ENCODE assay signal across 17 cellular contexts in the genomic region with DNA sequence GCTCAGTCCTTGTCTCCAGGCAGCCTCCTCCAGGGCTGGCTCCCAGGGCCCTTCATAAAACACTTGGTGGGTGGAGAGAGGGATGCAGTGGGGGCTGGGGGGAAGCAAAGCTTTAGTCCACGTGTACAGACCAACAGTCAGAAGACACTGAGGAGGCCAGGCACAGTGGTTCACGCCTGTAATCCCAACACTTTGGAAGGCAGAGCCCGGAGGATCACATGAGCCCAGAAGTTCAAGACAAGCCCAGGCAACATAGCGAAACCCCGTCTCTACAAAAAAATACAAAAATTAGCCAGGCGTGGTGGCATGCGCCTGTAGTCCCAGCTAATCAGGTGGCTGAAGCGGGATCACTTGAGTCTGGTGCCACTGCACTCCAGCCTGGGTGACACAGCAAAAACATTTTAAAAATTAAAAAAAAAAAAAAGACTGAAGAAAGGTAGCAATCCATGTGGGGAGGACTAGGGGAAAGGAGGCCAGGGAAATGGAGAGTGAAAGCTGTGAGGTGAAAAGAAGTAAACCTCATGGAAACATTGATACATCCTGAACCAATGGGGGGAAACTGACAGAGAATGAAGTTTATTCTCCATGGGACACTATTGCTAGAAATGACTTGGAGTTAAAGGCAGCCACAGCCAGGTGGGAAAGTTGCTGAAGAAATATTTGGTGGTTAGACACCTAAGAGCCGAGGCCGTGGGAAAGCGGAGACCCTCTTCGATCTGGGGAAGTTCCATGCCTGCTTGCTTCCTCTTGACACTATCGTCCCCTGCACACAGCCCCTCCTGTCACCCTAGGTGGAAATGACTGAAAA. TPM values are rescaled to one million over a fixed set of nuclear protein-coding genes. Genes with fewer than 3 reads are reported as not detected.
DNase-seq lines count a peak whose midpoint lies in the region; ATAC-seq, FAIRE-seq and TF ChIP-seq lines count a peak whose summit lies in the region.
"Had no signal": no experiment of that assay in that cellular context is flagged by ENCODE, and none has a peak within 500 bp of the region (broad histone marks: within the 10 kb centered on the region; RNA-seq: fewer than 3 reads in every experiment).

No MANE protein-coding gene starts in this region.

- FAIRE-seq in K562 (lab: Jason Lieb, UNC) = no peak

- peaks cover 61 to 74% of the 10 kb centered on the region in 2 donors for H3K4me1 Mint-ChIP-seq in natural killer cell treated with Interleukin-12 subunit alpha and Interleukin-12 subunit beta and Interleukin-15 and Interleukin-18, amount 100 ng/mL, for 72 hours (ENCODE audit: low read depth in 2 of 2)
- peaks cover 70 to 73% of the 10 kb centered on the region in 2 donors for H3K4me1 Mint-ChIP-seq in natural killer cell

- peak overlapping the region; percentile 26 for H3K4me3 Mint-ChIP-seq in natural killer cell treated with Interleukin-12 subunit alpha and Interleukin-12 subunit beta and Interleukin-15 and Interleukin-18, amount 100 ng/mL, for 72 hours
- H3K4me3 Mint-ChIP-seq in natural killer cell = no peak overlapping the region

- no peaks in the 10 kb centered on the region for H3K9me1 ChIP-seq in K562 (ENCODE audit: control insufficient read depth, insufficient read depth, low read length)

- in situ Hi-C loops in K562 (cut with MboI) = loop anchor here (5.0 to 10.0 kb wide), 4 partner anchors 33 to 438 kb away; partner anchors contain the start of gene PIM1
- in situ Hi-C loops in gastrocnemius medialis (cut with MboI; ENCODE audit: low sequenced_read_pairs in 4 of 4) = loop anchor here in 2 of 4 donors (10.0 to 25.0 kb wide), 2 partner anchors 181 to 318 kb away; partner anchors contain the start of gene C6orf89 (in 2 of the 2)

- no peaks in the 10 kb centered on the region for H3K36me3 Mint-ChIP-seq in natural killer cell treated with Interleukin-12 subunit alpha and Interleukin-12 subunit beta and Interleukin-15 and Interleukin-18, amount 100 ng/mL, for 72 hours
- H3K36me3 Mint-ChIP-seq in natural killer cell = no peaks in the 10 kb centered on the region
- H3K36me3 Mint-ChIP-seq: naive B cell had no signal

- no peak for DNase-seq in natural killer cell treated with Interleukin-12 subunit alpha and Interleukin-12 subunit beta and Interleukin-15 and Interleukin-18, amount 100 ng/mL, for 72 hours (ENCODE audit: low spot score)
- DNase-seq in natural killer cell (no peak), NCI-H2171 (lab: John Stamatoyannopoulos, UW) (peak; percentile 52), K562 (ENCODE audit: extremely low read depth in 1 of 4, low spot score in 3 of 4) (peak; percentile 53 to 66 (median 56)), PC-3 (no peak), gastrocnemius medialis (no peak), GM10266 (ENCODE audit: extremely low spot score) (no peak)
- DNase-seq: aorta; C1 segment of cervical spinal cord; cortex of kidney; esophagus squamous epithelium; GF-D8; hippocampal formation; left ventricle myocardium inferior; naive B cell; Right ventricle myocardium superior; stimulated activated CD4-positive, alpha-beta T cell treated with anti-CD3 and anti-CD28 coated beads, Interleukin-1b, Interleukin-23, amount 100 ng/mL, for 48 hours had no signal

- H3K79me2 ChIP-seq in K562 (ENCODE audit: control insufficient read depth, insufficient read depth, low read length) (peaks cover 7% of the 10 kb centered on the region; the same call in 1 of the 3 replicates), PC-3 (ENCODE audit: low read length) (no peaks in the 10 kb centered on the region)

- H3K27ac ChIP-seq in K562 (ENCODE audit: extremely low read depth, low read depth, low read length) = peak overlapping the region; percentile 83
- H3K27ac ChIP-seq in PC-3 (ENCODE audit: low read length) = no peak overlapping the region
- H3K27ac ChIP-seq in gastrocnemius medialis = no peak overlapping the region
- H3K27ac ChIP-seq: left ventricle myocardium inferior had no signal

- H3K27me3 Mint-ChIP-seq in natural killer cell treated with Interleukin-12 subunit alpha and Interleukin-12 subunit beta and Interleukin-15 and Interleukin-18, amount 100 ng/mL, for 72 hours = no peaks in the 10 kb centered on the region
- no peaks in the 10 kb centered on the region for H3K27me3 Mint-ChIP-seq in natural killer cell (ENCODE audit: low read depth in 2 of 2)

- H3K9me2 ChIP-seq in PC-3 (replicated peaks; ENCODE audit: low read length) = no peaks in the 10 kb centered on the region

- H3K4me2 ChIP-seq in K562 (ENCODE audit: insufficient read depth, low read length) = peak overlapping the region; percentile 59
- no peak overlapping the region for H3K4me2 ChIP-seq in PC-3 (ENCODE audit: low read length)

- H3K4me3 ChIP-seq in K562 (no peak overlapping the region), PC-3 (ENCODE audit: low read length) (no peak overlapping the region), gastrocnemius medialis (no peak overlapping the region)
- H3K4me3 ChIP-seq: esophagus squamous epithelium, left ventricle myocardium inferior had no signal

- intact Hi-C loops in natural killer cell (cut with micrococcal nuclease) = no loop called here
- intact Hi-C loops in K562 (cut with micrococcal nuclease) = no loop called here
- intact Hi-C loops in PC-3 (cut with micrococcal nuclease) = loop anchor here (10.0 kb wide), 1 partner anchor 321 kb away; the partner anchor contains the start of gene C6orf89
- intact Hi-C loops in gastrocnemius medialis (cut with DNase I; ENCODE audit: low total_unique reads) = no loop called here

- H3K9me3 ChIP-seq in K562 (replicated peaks; ENCODE audit: control insufficient read depth, insufficient read depth, low read depth, low read length) (no peaks in the 10 kb centered on the region), PC-3 (ENCODE audit: low read length) (no peaks in the 10 kb centered on the region), gastrocnemius medialis (no peaks in the 10 kb centered on the region)
- H3K9me3 ChIP-seq: esophagus squamous epithelium, left ventricle myocardium inferior had no signal

- WGBS in K562 (ENCODE audit: insufficient coverage, low coverage, missing lambda C conversion rate) = 18% methylated on average over 13 of the region's 13 CpGs

- CTCF ChIA-PET in K562 (lab: Yijun Ruan, JAX; ENCODE audit: low intra/inter-chr PET ratio) = interaction anchor here (0.6 to 9.0 kb wide), 3 partner anchors 117 to 353 kb away, joined by 3 to 204 read pairs (median 7); no protein-coding TSS in a partner anchor
- CTCF ChIA-PET in PC-3 (lab: Charles Lee) = interaction anchor here (0.6 kb wide), 1 partner anchor 292 kb away, joined by 7 read pairs; no protein-coding TSS in a partner anchor

- peaks cover 2% of the 10 kb centered on the region for H3K9me3 Mint-ChIP-seq in natural killer cell treated with Interleukin-12 subunit alpha and Interleukin-12 subunit beta and Interleukin-15 and Interleukin-18, amount 100 ng/mL, for 72 hours
- H3K9me3 Mint-ChIP-seq in natural killer cell = no peaks in the 10 kb centered on the region
- H3K9me3 Mint-ChIP-seq: naive B cell had no signal

- H3K27me3 ChIP-seq in K562 (ENCODE audit: control insufficient read depth in 2 of 2, insufficient read depth in 2 of 2, low read length in 2 of 2) (no peaks in the 10 kb centered on the region), PC-3 (ENCODE audit: low read length) (no peaks in the 10 kb centered on the region), gastrocnemius medialis (no peaks in the 10 kb centered on the region)

- no peak for TF ChIP-seq RAD21 in K562 (CRISPR knock-in tag; conservative IDR thresholded peaks at IDR 0.05 in 1 of 2, IDR thresholded peaks at IDR 0.05 in 1 of 2)

- TF ChIP-seq POLR2A in K562 (conservative IDR thresholded peaks at IDR 0.05) (peak; percentile 30), gastrocnemius medialis (IDR thresholded peaks at IDR 0.05) (no peak)

- H3F3A ChIP-seq in PC-3 (ENCODE audit: low read length, unreplicated experiment) = no peaks in the 10 kb centered on the region

- peak in 1 of 2 donors; percentile 15 for ATAC-seq in natural killer cell treated with Interleukin-12 subunit alpha and Interleukin-12 subunit beta and Interleukin-15 and Interleukin-18, amount 100 ng/mL, for 72 hours
- ATAC-seq in natural killer cell (no peak), K562 (peak; percentile 50), PC-3 (no peak), gastrocnemius medialis (no peak)

- H3K36me3 ChIP-seq in K562 (ENCODE audit: control insufficient read depth, insufficient read depth, low read length) (no peaks in the 10 kb centered on the region; the same call in 2 of the 3 replicates), PC-3 (ENCODE audit: low read depth, low read length) (no peaks in the 10 kb centered on the region), gastrocnemius medialis (no peaks in the 10 kb centered on the region)
- H3K36me3 ChIP-seq: esophagus squamous epithelium, left ventricle myocardium inferior had no signal

- TF ChIP-seq EP300 in K562 (IDR thresholded peaks at IDR 0.05; ENCODE audit: low read length) = no peak

- H3K4me1 ChIP-seq in K562 (replicated peaks in 1 of 2; ENCODE audit: control insufficient read depth in 2 of 2, insufficient read depth in 2 of 2, low read length in 2 of 2) (peaks cover 70 to 83% of the 10 kb centered on the region in 2 experiments), PC-3 (ENCODE audit: insufficient read depth, low read length) (peaks cover 10% of the 10 kb centered on the region; the same call in 1 of the 2 replicates), gastrocnemius medialis (peaks cover 0 to 5% of the 10 kb centered on the region in 2 donors)
- H3K4me1 ChIP-seq: left ventricle myocardium inferior had no signal

- POLR2A ChIA-PET in K562 (lab: Yijun Ruan, JAX) = interaction anchor here (0.6 to 7.3 kb wide), 8 partner anchors 12 to 219 kb away, joined by 3 to 67 read pairs (median 3); partner anchors contain the start of gene MTCH1
- POLR2A ChIA-PET in PC-3 (lab: Charles Lee; ENCODE audit: unreplicated experiment) = no interaction called here

- H2AFZ ChIP-seq in K562 (ENCODE audit: low read depth, low read length) (peak overlapping the region; percentile 88), PC-3 (ENCODE audit: low read length) (no peak overlapping the region)

- H4K20me1 ChIP-seq in K562 (replicated peaks; ENCODE audit: control insufficient read depth, insufficient read depth, low read length) (no peaks in the 10 kb centered on the region), PC-3 (ENCODE audit: low read length) (no peaks in the 10 kb centered on the region)

- peak overlapping the region; percentile 65 to 84 for H3K9ac ChIP-seq in K562 (ENCODE audit: insufficient read depth in 1 of 2, low read depth in 2 of 2, low read length in 2 of 2)
- H3K9ac ChIP-seq in PC-3 (ENCODE audit: low read length) = no peak overlapping the region

- TF ChIP-seq CTCF in natural killer cell (IDR thresholded peaks at IDR 0.05) (no peak), K562 (IDR thresholded peaks at IDR 0.05 in 2 of 3, conservative IDR thresholded peaks at IDR 0.05 in 1 of 3; ENCODE audit: insufficient read depth in 2 of 3, low read depth in 1 of 3, low read length in 3 of 3) (no peak), PC-3 (conservative IDR thresholded peaks at IDR 0.05; ENCODE audit: low read depth, low read length) (no peak), gastrocnemius medialis (IDR thresholded peaks at IDR 0.05 in 4 of 5, conservative IDR thresholded peaks at IDR 0.05 in 1 of 5) (no peak), GM10266 (IDR thresholded peaks at IDR 0.05; ENCODE audit: control insufficient read depth, insufficient read depth, low read depth, missing control alignments) (no peak)

- BruUV-seq in K562 (replicated peaks; lab: Mats Ljungman, UMichigan) (no TSS peak), PC-3 (replicated peaks; lab: Mats Ljungman, UMichigan) (no TSS peak)

- peak overlapping the region; percentile 88 to 89 for H3K27ac Mint-ChIP-seq in natural killer cell treated with Interleukin-12 subunit alpha and Interleukin-12 subunit beta and Interleukin-15 and Interleukin-18, amount 100 ng/mL, for 72 hours
- H3K27ac Mint-ChIP-seq in natural killer cell = peak overlapping the region in 1 of 2 donors; percentile 66

RNA-seq across cellular contexts. Expression of gene PIM1, which starts 35.4 kb away (rescaled TPM):
- total RNA-seq in natural killer cell treated with Interleukin-12 subunit alpha and Interleukin-12 subunit beta and Interleukin-15 and Interleukin-18, amount 100 ng/mL, for 72 hours = 100 to 1,000 TPM; 511 to 723 TPM
- 100 to 1,000 TPM; 188 to 242 (median 215) TPM for total RNA-seq in natural killer cell
- 217 and 312 TPM in 2 replicates for total RNA-seq in K562 (2011; cell fraction: chromatin; rRNA removed; ENCODE audit: low replicate concordance)
- 221 and 239 TPM in 2 replicates for total RNA-seq in K562 (2011; cell fraction: nucleolus; rRNA removed)
- total RNA-seq in K562 (2011; cell fraction: nucleoplasm; rRNA removed) = 299 and 384 TPM in 2 replicates
- total RNA-seq in K562 (2014; rRNA removed) = 169 and 190 TPM in 2 replicates
- 175 and 193 TPM in 2 replicates for total RNA-seq in K562 (2014; rRNA removed; fragmentation: Illumina TruSeq; extraction: Trizol)
- 211 and 212 TPM in 2 replicates for total RNA-seq in K562 (2015; rRNA removed; fragmentation: Illumina TruSeq; extraction: Trizol)
- total RNA-seq in K562 (2021) = 358 and 364 TPM in 2 replicates
- 296 and 429 TPM in 2 replicates for polyA plus RNA-seq in K562 (2011; rRNA removed)
- 314 and 336 TPM in 2 replicates for polyA plus RNA-seq in K562 (2011; cell fraction: cytosol; rRNA removed)
- 653 and 742 TPM in 2 replicates for polyA plus RNA-seq in K562 (2011; cell fraction: nucleus; rRNA removed)
- 412 and 745 TPM in 2 replicates for polyA plus RNA-seq in K562 (2012)
- 574 and 789 TPM in 2 replicates for polyA plus RNA-seq in K562 (2014; fragmentation: Illumina TruSeq; extraction: Trizol)
- polyA plus RNA-seq in K562 (2014; fragmentation: Nextera tagmentation; extraction: Ambion mirVana) = 10 to 100 TPM; 19.0 to 62.4 TPM
- 235 and 249 TPM in 2 replicates for polyA plus RNA-seq in K562 (2014; rRNA removed)
- 158 and 187 TPM in 2 replicates for polyA minus RNA-seq in K562 (2011; rRNA and poly(A)+ RNA removed)
- 162 and 207 TPM in 2 replicates for polyA minus RNA-seq in K562 (2011; cell fraction: cytosol; rRNA and poly(A)+ RNA removed)
- 177 and 202 TPM in 2 replicates for polyA minus RNA-seq in K562 (2011; cell fraction: nucleus; rRNA and poly(A)+ RNA removed)
- 74.1 and 93.3 TPM in 2 replicates for total RNA-seq in PC-3 (2014; rRNA removed)
- 10 to 100 TPM in 2 of 4 donors, 1 to 10 TPM in 2; 5.0 to 23.0 (median 13.0) TPM for total RNA-seq in gastrocnemius medialis

RNA-seq across cellular contexts. Expression of gene TBC1D22B, which starts 52.2 kb away (rescaled TPM):
- 10 to 100 TPM; 27.3 to 37.8 TPM for total RNA-seq in natural killer cell treated with Interleukin-12 subunit alpha and Interleukin-12 subunit beta and Interleukin-15 and Interleukin-18, amount 100 ng/mL, for 72 hours
- total RNA-seq in natural killer cell (10 to 100 TPM in 2 of 3 donors, 1 to 10 TPM in 1; 8.0 to 12.1 (median 12.0) TPM), K562 (2014; rRNA removed) (10.9 and 13.0 TPM in 2 replicates), K562 (2014; rRNA removed; fragmentation: Illumina TruSeq; extraction: Trizol) (13.5 and 13.9 TPM in 2 replicates), K562 (2015; rRNA removed; fragmentation: Illumina TruSeq; extraction: Trizol) (12.3 and 13.1 TPM in 2 replicates), K562 (2021) (16.1 and 17.2 TPM in 2 replicates), PC-3 (2014; rRNA removed) (9.1 and 9.6 TPM in 2 replicates), gastrocnemius medialis (10 to 100 TPM in 1 of 4 donors, 1 to 10 TPM in 3; 6.3 to 12.3 (median 7.7) TPM)
- total RNA-seq in K562 (2011; cell fraction: chromatin; rRNA removed; ENCODE audit: low replicate concordance) = 32.9 and 35.9 TPM in 2 replicates
- total RNA-seq in K562 (2011; cell fraction: nucleolus; rRNA removed) = 16.1 and 18.0 TPM in 2 replicates
- 22.4 and 25.4 TPM in 2 replicates for total RNA-seq in K562 (2011; cell fraction: nucleoplasm; rRNA removed)
- polyA plus RNA-seq in K562 (2011; rRNA removed) (14.0 and 15.3 TPM in 2 replicates), K562 (2014; fragmentation: Illumina TruSeq; extraction: Trizol) (21.7 and 24.2 TPM in 2 replicates), K562 (2014; fragmentation: Nextera tagmentation; extraction: Ambion mirVana) (1 to 10 TPM; 4.8 to 6.4 TPM), K562 (2014; rRNA removed) (14.0 and 14.5 TPM in 2 replicates)
- 11.5 and 14.7 TPM in 2 replicates for polyA plus RNA-seq in K562 (2011; cell fraction: cytosol; rRNA removed)
- polyA plus RNA-seq in K562 (2011; cell fraction: nucleus; rRNA removed) = 22.4 and 24.0 TPM in 2 replicates
- polyA plus RNA-seq in K562 (2012) = 12.9 and 19.1 TPM in 2 replicates
- polyA minus RNA-seq in K562 (2011; rRNA and poly(A)+ RNA removed) = 10.0 and 11.0 TPM in 2 replicates
- polyA minus RNA-seq in K562 (2011; cell fraction: cytosol; rRNA and poly(A)+ RNA removed) = 6.8 and 8.6 TPM in 2 replicates
- 11.8 and 14.1 TPM in 2 replicates for polyA minus RNA-seq in K562 (2011; cell fraction: nucleus; rRNA and poly(A)+ RNA removed)

RNA-seq across cellular contexts. Expression of gene TMEM217, which starts 52.6 kb away (rescaled TPM):
- total RNA-seq in natural killer cell treated with Interleukin-12 subunit alpha and Interleukin-12 subunit beta and Interleukin-15 and Interleukin-18, amount 100 ng/mL, for 72 hours = 10 to 100 TPM; 23.5 to 23.7 TPM
- 1 to 10 TPM in 1 of 3 donors, under 1 TPM in 2; 0.75 to 2.1 (median 0.75) TPM for total RNA-seq in natural killer cell
- total RNA-seq in K562 (2011; cell fraction: chromatin; rRNA removed; ENCODE audit: low replicate concordance) = 9.2 and 9.3 TPM in 2 replicates
- total RNA-seq in K562 (2011; cell fraction: nucleolus; rRNA removed) = 6.8 and 8.0 TPM in 2 replicates
- total RNA-seq in K562 (2011; cell fraction: nucleoplasm; rRNA removed) = 6.2 and 9.8 TPM in 2 replicates
- total RNA-seq in K562 (2014; rRNA removed) = 1.3 and 1.5 TPM in 2 replicates
- 1.6 and 2.4 TPM in 2 replicates for total RNA-seq in K562 (2014; rRNA removed; fragmentation: Illumina TruSeq; extraction: Trizol)
- 3.3 and 4.0 TPM in 2 replicates for total RNA-seq in K562 (2015; rRNA removed; fragmentation: Illumina TruSeq; extraction: Trizol)
- 1.9 and 2.0 TPM in 2 replicates for total RNA-seq in K562 (2021)
- 5.0 and 8.0 TPM in 2 replicates for polyA plus RNA-seq in K562 (2011; rRNA removed)
- 3.3 and 5.8 TPM in 2 replicates for polyA plus RNA-seq in K562 (2011; cell fraction: cytosol; rRNA removed)
- 3.6 and 5.0 TPM in 2 replicates for polyA plus RNA-seq in K562 (2011; cell fraction: nucleus; rRNA removed)
- 3.2 and 3.5 TPM in 2 replicates for polyA plus RNA-seq in K562 (2012)
- polyA plus RNA-seq in K562 (2014; fragmentation: Illumina TruSeq; extraction: Trizol) = 1.9 and 2.3 TPM in 2 replicates
- polyA plus RNA-seq in K562 (2014; fragmentation: Nextera tagmentation; extraction: Ambion mirVana) = 1 to 10 TPM; 1.8 to 1.9 TPM
- polyA plus RNA-seq in K562 (2014; rRNA removed) = 2.8 and 3.5 TPM in 2 replicates
- 3.4 and 4.8 TPM in 2 replicates for polyA minus RNA-seq in K562 (2011; rRNA and poly(A)+ RNA removed)
- polyA minus RNA-seq in K562 (2011; cell fraction: cytosol; rRNA and poly(A)+ RNA removed) = 1.5 and 3.3 TPM in 2 replicates
- polyA minus RNA-seq in K562 (2011; cell fraction: nucleus; rRNA and poly(A)+ RNA removed) = 2.0 and 2.4 TPM in 2 replicates
- 2.2 and 2.4 TPM in 2 replicates for total RNA-seq in PC-3 (2014; rRNA removed)
- total RNA-seq in gastrocnemius medialis = under 1 TPM in 1 of 4 donors, not detected in 3; 0.22 TPM
- total RNA-seq: Right ventricle myocardium superior had no signal

Comparison
In these comparisons a context has a peak if more than half of its experiments do, and no peak if none do; other contexts are left out.
1. DNase-seq: peak in NCI-H2171 (single experiment) and K562 (4 of 4); none in natural killer cell treated with Interleukin-12 subunit alpha and Interleukin-12 subunit beta and Interleukin-15 and Interleukin-18, amount 100 ng/mL, for 72 hours (single experiment), natural killer cell (single experiment), PC-3 (single experiment), gastrocnemius medialis (0 of 2) and GM10266 (single experiment).